24 cellular contexts compared by ENCODE assay signal in genomic region chr18:12821408-12821807, GRCh38.
A peak's percentile ranks its signal among the peaks of the same experiment; 100 is the strongest.
DNase-seq lines count a peak whose midpoint lies in the region; ATAC-seq, FAIRE-seq and TF ChIP-seq lines count a peak whose summit lies in the region.
"Had no signal": no experiment of that assay in that cellular context is flagged by ENCODE, and none has a peak within 500 bp of the region (broad histone marks: within the 10 kb centered on the region; RNA-seq: fewer than 3 reads in every experiment).

No MANE protein-coding gene starts in this region.

- no peak overlapping the region for H2AK5ac ChIP-seq in H1 (ENCODE audit: low read depth, low read length)
- H2AK5ac ChIP-seq in mesendoderm (ENCODE audit: low read length), result no peak overlapping the region

- H3K56ac ChIP-seq in H1 (replicated peaks; ENCODE audit: insufficient read length, low read depth, low read length) (no peak overlapping the region), mesendoderm (ENCODE audit: low read length) (no peak overlapping the region)

- H3K14ac ChIP-seq in H1 (ENCODE audit: insufficient read length), result no peak overlapping the region

- H3K18ac ChIP-seq in H1 (ENCODE audit: extremely low read depth, low read length) (0 out of 2 replicates have a peak overlapping the region, but pooled peaks have one; percentile 20), mesendoderm (ENCODE audit: low read length) (no peak overlapping the region)

- H3K36me3 ChIP-seq in H7 (replicated peaks; ENCODE audit: control insufficient read depth, insufficient read depth, low read length), result 0 out of 2 replicates have a peak, but pooled peaks cover 1% of the 10 kb centered on the region
- peaks cover 0 to 18% (median 6%) of the 10 kb centered on the region in 4 experiments; a peak in 6 of 8 replicates for H3K36me3 ChIP-seq in H1 (ENCODE audit: control insufficient read depth in 2 of 4, insufficient read depth in 4 of 4, low read length in 3 of 4)
- H3K36me3 ChIP-seq in mesendoderm (ENCODE audit: control insufficient read depth, insufficient read depth, low read length), result no peaks in the 10 kb centered on the region
- peaks cover 0 to 56% of the 10 kb centered on the region in 2 donors for H3K36me3 ChIP-seq in left lung

- H3K79me2 ChIP-seq in H1 (ENCODE audit: control insufficient read depth in 1 of 2, insufficient read depth in 2 of 2, low read length in 2 of 2), result no peaks in the 10 kb centered on the region
- no peaks in the 10 kb centered on the region for H3K79me2 ChIP-seq in mesendoderm (ENCODE audit: control insufficient read depth, insufficient read depth, low read length)

- no peak overlapping the region for H2BK20ac ChIP-seq in H1 (ENCODE audit: low read length)

- POLR2A ChIA-PET in H1 (lab: Charles Lee; ENCODE audit: partially characterized antibody), result interaction anchor here (1.6 kb wide), 1 partner anchor 10 kb away, joined by 4 read pairs; no protein-coding TSS in a partner anchor
- POLR2A ChIA-PET in HEK293T (lab: Yijun Ruan, JAX), result no interaction called here

- no peak overlapping the region for H2BK12ac ChIP-seq in H1 (ENCODE audit: low read depth, low read length)

- DNase-seq in D721Med (ENCODE audit: insufficient read length, low spot score), result no peak
- peak; percentile 50 for DNase-seq in H7
- DNase-seq in H1 (ENCODE audit: low read depth in 1 of 2, low spot score in 2 of 2), result no peak
- DNase-seq in mesendoderm, result peak; percentile 84
- no peak for DNase-seq in left lung
- no peak for DNase-seq in DMS153 treated with DMSO at 0.1 percent for 48 hours (lab: John Stamatoyannopoulos, UW; ENCODE audit: unreplicated experiment)
- DNase-seq in HEK293T (ENCODE audit: extremely low spot score), result no peak
- DNase-seq: activated CD4-positive, alpha-beta T cell treated with anti-CD3 and anti-CD28 coated beads for 4 hours; activated CD8-positive, alpha-beta memory T cell treated with anti-CD3 and anti-CD28 coated beads, Interleukin-2, amount 10 ng/mL, durations not matched to agents 7 days and 5 days; C1 segment of cervical spinal cord; central memory CD4-positive, alpha-beta T cell; dorsolateral prefrontal cortex; EL; left cardiac atrium; naive thymus-derived CD4-positive, alpha-beta T cell; NCI-H1436 treated with DMSO at 0.1 percent for 48 hours; NCI-H526; Peyer's patch; SJCRH30; stimulated activated CD4-positive, alpha-beta T cell treated with anti-CD3 and anti-CD28 coated beads, Interleukin-4, amount 100 ng/mL, for 1 hour; stimulated activated naive CD4-positive, alpha-beta T cell treated with Interleukin-2 at 50 U/mL for 16 hours; tibial artery had no signal

- no peak for TF ChIP-seq RAD21 in H1 (IDR thresholded peaks at IDR 0.05 in 1 of 2, conservative IDR thresholded peaks at IDR 0.05 in 1 of 2; ENCODE audit: low read depth in 2 of 2, low read length in 2 of 2)

- H3K23ac ChIP-seq in H1 (ENCODE audit: insufficient read length) (no peak overlapping the region), mesendoderm (ENCODE audit: low read length) (no peak overlapping the region)

- no peak for TF ChIP-seq POLR2A in H1 (IDR thresholded peaks at IDR 0.05; ENCODE audit: control extremely low read depth in 1 of 2, low read depth in 2 of 2, low read length in 2 of 2)

- TF ChIP-seq CTCF in D721Med (IDR thresholded peaks at IDR 0.05; ENCODE audit: insufficient read depth, missing control alignments) (no peak), H1 (IDR thresholded peaks at IDR 0.05; ENCODE audit: control extremely low read depth in 1 of 3, insufficient read depth in 1 of 3, low read depth in 1 of 3, low read length in 3 of 3) (no peak), left lung (IDR thresholded peaks at IDR 0.05) (no peak)

- H2BK5ac ChIP-seq in H1 (ENCODE audit: low read depth, low read length) (no peak overlapping the region), mesendoderm (ENCODE audit: low read length) (no peak overlapping the region)

- TF ChIP-seq EP300 in H1 (IDR thresholded peaks at IDR 0.05; ENCODE audit: borderline replicate concordance in 1 of 2, low read depth in 2 of 2, low read length in 2 of 2), result no peak

- H4K20me1 ChIP-seq in H1 (replicated peaks in 1 of 2; ENCODE audit: control insufficient read depth in 1 of 2, insufficient read depth in 2 of 2, low read length in 2 of 2), result no peaks in the 10 kb centered on the region

- no peak overlapping the region for H2AFZ ChIP-seq in H1 (ENCODE audit: low read length)

- H3K23me2 ChIP-seq in H1 (ENCODE audit: low read depth, low read length), result no peaks in the 10 kb centered on the region

- no peak overlapping the region for H4K8ac ChIP-seq in H1 (ENCODE audit: extremely low read depth, insufficient read depth, low read length)
- no peak overlapping the region for H4K8ac ChIP-seq in mesendoderm (ENCODE audit: low read depth, low read length)

- intact Hi-C loops in left lung (cut with DNase I), result no loop called here

- no peak overlapping the region for H4K91ac ChIP-seq in H1 (replicated peaks; ENCODE audit: insufficient read length, low read length)

- H3K9ac ChIP-seq in H1 (replicated peaks in 1 of 4; ENCODE audit: extremely low read depth in 1 of 4, low read depth in 3 of 4, low read length in 3 of 4) (no peak overlapping the region), mesendoderm (ENCODE audit: low read length) (peak overlapping the region; percentile 15)

- H3K27ac ChIP-seq in H1 (ENCODE audit: low read depth, low read length), result no peak overlapping the region
- H3K27ac ChIP-seq in mesendoderm (ENCODE audit: low read depth, low read length), result no peak overlapping the region
- no peak overlapping the region for H3K27ac ChIP-seq in left lung
- H3K27ac ChIP-seq: Peyer's patch, SJCRH30, tibial artery had no signal

- no peak overlapping the region for H3K4me3 ChIP-seq in H7 (ENCODE audit: insufficient read depth, low read depth, low read length)
- H3K4me3 ChIP-seq in H1 (ENCODE audit: extremely low read depth in 1 of 4, insufficient read depth in 2 of 4, low read depth in 3 of 4, low read length in 4 of 4), result peak overlapping the region in 1 of 4 experiments; percentile 32; a peak in 1 of 8 replicates
- no peak overlapping the region for H3K4me3 ChIP-seq in mesendoderm (ENCODE audit: low read length)
- no peak overlapping the region for H3K4me3 ChIP-seq in left lung
- H3K4me3 ChIP-seq: Peyer's patch, SJCRH30, tibial artery had no signal

- H3K4me1 ChIP-seq in H1 (replicated peaks in 1 of 4; ENCODE audit: control insufficient read depth in 3 of 4, insufficient read depth in 4 of 4, low read length in 3 of 4) (peaks cover 5 to 11% (median 9%) of the 10 kb centered on the region in 4 experiments; a peak in 5 of 7 replicates), mesendoderm (ENCODE audit: control insufficient read depth, low read depth, low read length) (peaks cover 9% of the 10 kb centered on the region), left lung (peaks cover 0 to 7% of the 10 kb centered on the region in 2 donors)
- H3K4me1 ChIP-seq: Peyer's patch, SJCRH30, tibial artery had no signal

- FAIRE-seq in D721Med (lab: Jason Lieb, UNC) (peak; percentile 21), H1 (lab: Jason Lieb, UNC) (peak; percentile 13)
- FAIRE-seq: astrocyte had no signal

- no peak overlapping the region for H2BK120ac ChIP-seq in H1 (replicated peaks; ENCODE audit: low read depth, low read length)
- H2BK120ac ChIP-seq in mesendoderm (ENCODE audit: low read depth, low read length), result no peak overlapping the region

- WGBS in H1 (ENCODE audit: extremely low coverage in 1 of 2, insufficient coverage in 1 of 2, insufficient read length in 1 of 2, insufficient replicate concordance in 2 of 2, low coverage in 1 of 2, low lambda C conversion rate in 2 of 2, missing lambda C conversion rate in 1 of 2), 2 experiments, result 49% methylated on average over 3 of the region's 3 CpGs; no CpG with 5 or more reads in 1 of the 2 experiments
- WGBS in mesendoderm (ENCODE audit: extremely low coverage, insufficient coverage, low lambda C conversion rate), result no CpG with 5 or more reads among the region's 3 CpGs

- H4K5ac ChIP-seq in H1 (ENCODE audit: insufficient read length, low read depth, low read length) (no peak overlapping the region), mesendoderm (ENCODE audit: low read length) (no peak overlapping the region)

- ATAC-seq in GM18907 (IDR thresholded peaks at IDR 0.05; ENCODE audit: unreplicated experiment), result no peak
- ATAC-seq in left lung, result no peak
- ATAC-seq: activated CD8-positive, alpha-beta memory T cell treated with anti-CD3 and anti-CD28 coated beads, Interleukin-2, amount 10 ng/mL, durations not matched to agents 7 days and 5 days; left cardiac atrium; naive thymus-derived CD4-positive, alpha-beta T cell had no signal

- CTCF ChIA-PET in H1 (lab: Charles Lee; ENCODE audit: partially characterized antibody) (interaction anchor here (0.5 kb wide), 1 partner anchor 61 kb away, joined by 3 read pairs; no protein-coding TSS in a partner anchor), HEK293T (lab: Yijun Ruan, JAX) (interaction anchor here (0.9 kb wide), 1 partner anchor 17 kb away, joined by 3 read pairs; no protein-coding TSS in a partner anchor)

- no peaks in the 10 kb centered on the region; the same call in 1 of the 2 replicates for H3K79me1 ChIP-seq in H1 (ENCODE audit: low read depth, low read length)
- H3K79me1 ChIP-seq in mesendoderm (ENCODE audit: low read length), result no peaks in the 10 kb centered on the region

- H3K4me2 ChIP-seq in H1 (ENCODE audit: insufficient read depth in 1 of 2, low read depth in 2 of 2, low read length in 2 of 2) (peak overlapping the region; percentile 10 to 45; a peak in 3 of 4 replicates), mesendoderm (ENCODE audit: low read length) (no peak overlapping the region)

- no peak overlapping the region for H3K4ac ChIP-seq in H1 (replicated peaks; ENCODE audit: insufficient read length, low read depth, low read length)
- H3K4ac ChIP-seq in mesendoderm (ENCODE audit: low read depth, low read length), result no peak overlapping the region

- H3K9me3 ChIP-seq in H1 (ENCODE audit: insufficient read depth in 2 of 2, low read depth in 1 of 2, low read length in 1 of 2), result no peaks in the 10 kb centered on the region
- H3K9me3 ChIP-seq in left lung, result no peaks in the 10 kb centered on the region
- H3K9me3 ChIP-seq: Peyer's patch, SJCRH30, tibial artery had no signal

- H2BK15ac ChIP-seq in H1 (ENCODE audit: low read length) (no peak overlapping the region), mesendoderm (replicated peaks; ENCODE audit: low read depth) (no peak overlapping the region)

- H3K27me3 ChIP-seq in H7 (ENCODE audit: control insufficient read depth, insufficient read depth, low read length) (no peaks in the 10 kb centered on the region), H1 (replicated peaks in 1 of 4; ENCODE audit: control insufficient read depth in 3 of 4, extremely low read depth in 1 of 4, insufficient read depth in 3 of 4, low read length in 3 of 4) (no peaks in the 10 kb centered on the region), mesendoderm (ENCODE audit: insufficient read depth, low read length, poor library complexity) (no peaks in the 10 kb centered on the region), left lung (no peaks in the 10 kb centered on the region)
- H3K27me3 ChIP-seq: dorsolateral prefrontal cortex, Peyer's patch, SJCRH30, tibial artery had no signal

TF ChIP-seq in H1, 55 proteins besides CTCF, POLR2A, EP300 and RAD21 (continues in another document):
- TF ChIP-seq NRF1 (IDR thresholded peaks at IDR 0.05; ENCODE audit: low read depth, low read length), result no peak
- TF ChIP-seq SP4 (IDR thresholded peaks at IDR 0.05; ENCODE audit: low read length), result no peak

TF ChIP-seq in HEK293T, 16 proteins besides CTCF, POLR2A, EP300 and RAD21:
- TF ChIP-seq BHLHE40 (IDR thresholded peaks at IDR 0.05; ENCODE audit: borderline replicate concordance) (no peak), ZNF384 (IDR thresholded peaks at IDR 0.05) (no peak)

Comparison
In these comparisons a context has a peak if more than half of its experiments do, and no peak if none do; other contexts are left out.
1. DNase-seq: peak in H7 (single experiment) and mesendoderm (single experiment); none in D721Med (single experiment), H1 (0 of 2), left lung (0 of 2), DMS153 treated with DMSO at 0.1 percent for 48 hours (single experiment) and HEK293T (single experiment).